ENCODE assay signal across 8 cellular contexts in the genomic region with DNA sequence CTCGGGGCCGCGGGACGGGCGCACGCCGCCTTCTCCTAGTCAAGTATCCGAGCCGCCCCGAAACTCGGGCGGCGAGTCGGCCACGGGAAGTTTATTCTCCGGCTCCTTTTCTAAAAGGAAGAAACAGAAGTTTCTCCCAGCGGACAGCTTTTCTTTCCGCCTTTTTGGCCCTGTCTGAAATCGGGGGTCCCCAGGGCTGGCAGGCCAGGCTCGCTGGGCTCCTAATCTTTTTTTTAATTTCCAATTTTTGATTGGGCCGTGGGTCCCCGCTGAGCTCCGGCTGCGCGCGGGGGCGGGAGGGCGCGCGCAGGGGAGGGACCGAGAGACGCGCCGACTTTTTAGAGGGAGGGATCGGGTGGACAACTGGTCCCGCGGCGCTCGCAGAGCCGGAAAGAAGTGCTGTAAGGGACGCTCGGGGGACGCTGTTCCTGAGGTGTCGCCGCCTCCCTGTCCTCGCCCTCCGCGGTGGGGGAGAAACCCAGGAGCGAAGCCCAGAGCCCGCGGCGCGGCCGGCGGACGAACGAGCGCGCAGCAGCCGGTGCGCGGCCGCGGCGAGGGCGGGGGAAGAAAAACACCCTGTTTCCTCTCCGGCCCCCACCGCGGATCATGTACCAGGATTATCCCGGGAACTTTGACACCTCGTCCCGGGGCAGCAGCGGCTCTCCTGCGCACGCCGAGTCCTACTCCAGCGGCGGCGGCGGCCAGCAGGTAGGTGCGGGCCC. TPM values are rescaled to one million over a fixed set of nuclear protein-coding genes. Genes with fewer than 3 reads are reported as not detected.
DNase-seq lines count a peak whose midpoint lies in the region; ATAC-seq and TF ChIP-seq lines count a peak whose summit lies in the region.

No MANE protein-coding gene starts in this region.

- ATAC-seq in Panc1 (peak; percentile 24), GM18498 (IDR thresholded peaks at IDR 0.05; ENCODE audit: unreplicated experiment) (no peak)
- ATAC-seq in activated naive CD8-positive, alpha-beta T cell treated with anti-CD3 and anti-CD28 coated beads, Interleukin-2, amount 10 ng/mL, durations not matched to agents 7 days and 5 days (ENCODE audit: low read depth) = no peak

- intact Hi-C loops in Panc1 (cut with micrococcal nuclease; ENCODE audit: unreplicated experiment) (loop anchor here (5.0 to 10.0 kb wide), 3 partner anchors 238 to 501 kb away; partner anchors contain the start of genes BABAM2 and RBKS), posterior vena cava (cut with DNase I) (loop anchor here (5.0 to 10.0 kb wide), 2 partner anchors 498 to 686 kb away; partner anchors contain the start of genes BABAM2 (in 1 of the 2) and RBKS (in 1 of the 2))

- no peak overlapping the region for H3K4me3 Mint-ChIP-seq in activated naive CD8-positive, alpha-beta T cell treated with anti-CD3 and anti-CD28 coated beads, Interleukin-2, amount 10 ng/mL, durations not matched to agents 7 days and 5 days

- peaks cover 27% of the 10 kb centered on the region for H3K4me1 Mint-ChIP-seq in activated naive CD8-positive, alpha-beta T cell treated with anti-CD3 and anti-CD28 coated beads, Interleukin-2, amount 10 ng/mL, durations not matched to agents 7 days and 5 days

- H3K4me3 ChIP-seq in Panc1 (ENCODE audit: low read depth in 2 of 2, low read length in 2 of 2) (peak overlapping the region; percentile 69 to 85), cardiac muscle cell (peak overlapping the region; percentile 68)

- DNase-seq in NK-92 treated with Interleukin-12 subunit alpha and Interleukin-12 subunit beta, amount 100 ng/mL, for 24 hours (lab: John Stamatoyannopoulos, UW) = peak; percentile 31
- DNase-seq in NK-92 (lab: John Stamatoyannopoulos, UW; ENCODE audit: unreplicated experiment) = no peak
- DNase-seq in Panc1 (ENCODE audit: low read depth, low spot score) = no peak
- peak; percentile 73 for DNase-seq in activated naive CD8-positive, alpha-beta T cell treated with anti-CD3 and anti-CD28 coated beads, Interleukin-2, amount 10 ng/mL, durations not matched to agents 7 days and 5 days
- DNase-seq in cardiac muscle cell (ENCODE audit: low read depth in 1 of 2, low spot score in 1 of 2) = peak; percentile 71 to 76
- peak; percentile 93 for DNase-seq in posterior vena cava (ENCODE audit: low spot score)
- DNase-seq in NCI-H187 (lab: John Stamatoyannopoulos, UW) = no peak

- POLR2A ChIA-PET in Panc1 (lab: Charles Lee) = interaction anchor here (0.6 to 1.1 kb wide), 3 partner anchors 122 to 1266 kb away, joined by 3 to 9 read pairs (median 3); no protein-coding TSS in a partner anchor
- POLR2A ChIA-PET in activated naive CD8-positive, alpha-beta T cell treated with anti-CD3 and anti-CD28 coated beads, Interleukin-2, amount 10 ng/mL, durations not matched to agents 7 days and 5 days (lab: Charles Lee) = interaction anchor here (0.6 to 4.7 kb wide), 17 partner anchors 9 to 639 kb away, joined by 3 to 38 read pairs (median 5); no protein-coding TSS in a partner anchor

- TSS peak; percentile 50 for BruUV-seq in Panc1 (replicated peaks; lab: Mats Ljungman, UMichigan)

- CTCF ChIA-PET in Panc1 (lab: Charles Lee) = no interaction called here

- H3K36me3 ChIP-seq in Panc1 (ENCODE audit: control insufficient read depth, insufficient read depth, low read length) (peaks cover 4% of the 10 kb centered on the region), cardiac muscle cell (no peaks in the 10 kb centered on the region)

- H3K9me3 ChIP-seq in Panc1 (ENCODE audit: control insufficient read depth, insufficient read depth, low read depth, low read length) (no peaks in the 10 kb centered on the region), cardiac muscle cell (ENCODE audit: low read depth) (no peaks in the 10 kb centered on the region)

- H3K27me3 ChIP-seq in Panc1 (ENCODE audit: control insufficient read depth, insufficient read depth, low read length) (no peaks in the 10 kb centered on the region), cardiac muscle cell (peaks cover 17% of the 10 kb centered on the region)

- no peaks in the 10 kb centered on the region for H3K27me3 Mint-ChIP-seq in activated naive CD8-positive, alpha-beta T cell treated with anti-CD3 and anti-CD28 coated beads, Interleukin-2, amount 10 ng/mL, durations not matched to agents 7 days and 5 days

- in situ Hi-C loops in Panc1 (cut with HindIII; ENCODE audit: low pct_unique_long_range_greater_than_20kb, low sequenced_read_pairs) = no loop called here

- no peaks in the 10 kb centered on the region for H3K9me3 Mint-ChIP-seq in activated naive CD8-positive, alpha-beta T cell treated with anti-CD3 and anti-CD28 coated beads, Interleukin-2, amount 10 ng/mL, durations not matched to agents 7 days and 5 days

- no peak for TF ChIP-seq CTCF in Panc1 (IDR thresholded peaks at IDR 0.05)
- TF ChIP-seq CTCF in cardiac muscle cell (IDR thresholded peaks at IDR 0.05; ENCODE audit: low read depth, low read length) = no peak

- H3K27ac ChIP-seq in Panc1 (ENCODE audit: low read length) (peak overlapping the region; percentile 85), cardiac muscle cell (peak overlapping the region; percentile 99)

- H3K36me3 Mint-ChIP-seq in activated naive CD8-positive, alpha-beta T cell treated with anti-CD3 and anti-CD28 coated beads, Interleukin-2, amount 10 ng/mL, durations not matched to agents 7 days and 5 days = peaks cover 4% of the 10 kb centered on the region

- H3K4me1 ChIP-seq in Panc1 (ENCODE audit: control insufficient read depth, insufficient read depth, low read length) (peaks cover 37% of the 10 kb centered on the region), cardiac muscle cell (ENCODE audit: low read depth) (peaks cover 14% of the 10 kb centered on the region)

- H3K27ac Mint-ChIP-seq in activated naive CD8-positive, alpha-beta T cell treated with anti-CD3 and anti-CD28 coated beads, Interleukin-2, amount 10 ng/mL, durations not matched to agents 7 days and 5 days = peak overlapping the region; percentile 77

RNA-seq across cellular contexts. Expression of gene FOSL2, which starts 0.6 kb away (rescaled TPM):
- 29.0 TPM for total RNA-seq in Panc1 (2021; ENCODE audit: unreplicated experiment)
- polyA plus RNA-seq in Panc1 (2012; ENCODE audit: insufficient read length) = 34.9 TPM
- 10 to 100 TPM; 24.9 to 30.1 TPM for total RNA-seq in activated naive CD8-positive, alpha-beta T cell treated with anti-CD3 and anti-CD28 coated beads, Interleukin-2, amount 10 ng/mL, durations not matched to agents 7 days and 5 days
- total RNA-seq in cardiac muscle cell = 2.9 and 3.5 TPM in 2 replicates
- polyA plus RNA-seq in cardiac muscle cell = 2.0 TPM in 2 replicates
- 100 to 1,000 TPM; 105 to 141 TPM for total RNA-seq in posterior vena cava

Comparison
In these comparisons a context has a peak if more than half of its experiments do, and no peak if none do; other contexts are left out.
1. DNase-seq: peak in NK-92 treated with Interleukin-12 subunit alpha and Interleukin-12 subunit beta, amount 100 ng/mL, for 24 hours (single experiment), activated naive CD8-positive, alpha-beta T cell treated with anti-CD3 and anti-CD28 coated beads, Interleukin-2, amount 10 ng/mL, durations not matched to agents 7 days and 5 days (single experiment), cardiac muscle cell (2 of 2) and posterior vena cava (single experiment); none in NK-92 (single experiment), Panc1 (single experiment) and NCI-H187 (0 of 2).